Comparison of ENCODE assay signal across 14 cellular contexts in genomic region chr2:236988690-236989639, GRCh38.
DNase-seq lines count a peak whose midpoint lies in the region; ATAC-seq, FAIRE-seq and TF ChIP-seq lines count a peak whose summit lies in the region.
"Had no signal": no experiment of that assay in that cellular context is flagged by ENCODE, and none has a peak within 500 bp of the region (broad histone marks: within the 10 kb centered on the region; RNA-seq: fewer than 3 reads in every experiment).

No MANE protein-coding gene starts in this region.

- H3K4me2 ChIP-seq in hepatocyte = no peak overlapping the region

- H3K27ac ChIP-seq in hepatocyte (no peak overlapping the region), psoas muscle (peak overlapping the region; percentile 52)
- H3K27ac ChIP-seq: HL-60, RWPE1 had no signal

- no peaks in the 10 kb centered on the region for H3K9me2 ChIP-seq in hepatocyte (replicated peaks; ENCODE audit: insufficient read depth)

- H3K27ac Mint-ChIP-seq in Caco-2 (ENCODE audit: unreplicated experiment) = peak overlapping the region; percentile 35
- H3K27ac Mint-ChIP-seq: activated CD4-positive, alpha-beta T cell treated with anti-CD3 and anti-CD28 coated beads, Interleukin-2, amount 10 ng/mL, durations not matched to agents 24 days and 14 days; activated naive CD4-positive, alpha-beta T cell treated with anti-CD3 and anti-CD28 coated beads, Interleukin-2, amount 50 U/mL, for 24 hours had no signal

- H2AFZ ChIP-seq in hepatocyte = no peak overlapping the region

- POLR2A ChIA-PET in Caco-2 (lab: Charles Lee) = no interaction called here

- no peak overlapping the region for H3K4me3 Mint-ChIP-seq in Caco-2 (ENCODE audit: unreplicated experiment)
- no peak overlapping the region for H3K4me3 Mint-ChIP-seq in activated T-cell treated with anti-CD3 and anti-CD28 coated beads, Interleukin-2, amount 50 U/mL, for 4 hours
- H3K4me3 Mint-ChIP-seq: activated CD4-positive, alpha-beta T cell treated with anti-CD3 and anti-CD28 coated beads, Interleukin-2, amount 10 ng/mL, durations not matched to agents 24 days and 14 days; activated naive CD4-positive, alpha-beta T cell treated with anti-CD3 and anti-CD28 coated beads, Interleukin-2, amount 50 U/mL, for 24 hours had no signal

- H3K79me2 ChIP-seq in hepatocyte = no peaks in the 10 kb centered on the region

- no peaks in the 10 kb centered on the region for H3K36me3 Mint-ChIP-seq in Caco-2 (ENCODE audit: insufficient read depth, unreplicated experiment)
- no peaks in the 10 kb centered on the region for H3K36me3 Mint-ChIP-seq in activated T-cell treated with anti-CD3 and anti-CD28 coated beads, Interleukin-2, amount 50 U/mL, for 4 hours (ENCODE audit: insufficient read depth)

- H3K27me3 Mint-ChIP-seq in Caco-2 (ENCODE audit: insufficient read depth, unreplicated experiment) = no peaks in the 10 kb centered on the region
- peaks cover 24% of the 10 kb centered on the region for H3K27me3 Mint-ChIP-seq in activated T-cell treated with anti-CD3 and anti-CD28 coated beads, Interleukin-2, amount 50 U/mL, for 4 hours (ENCODE audit: low read depth)

- H3K9ac ChIP-seq in adipocyte (ENCODE audit: low read length) = peak overlapping the region; percentile 60

- DNase-seq in Caco-2 (peak; percentile 10 to 41), adipocyte (ENCODE audit: low read depth) (peak; percentile 31), hepatocyte (ENCODE audit: low spot score) (peak; percentile 51), psoas muscle (peak; percentile 76 to 92), hippocampal formation (lab: John Stamatoyannopoulos, UW) (no peak), GM12892 (ENCODE audit: insufficient read length) (no peak)
- no peak for DNase-seq in activated T-cell treated with anti-CD3 and anti-CD28 coated beads, Interleukin-2, amount 50 U/mL, for 4 hours
- DNase-seq: activated CD4-positive, alpha-beta T cell treated with anti-CD3 and anti-CD28 coated beads, Interleukin-2, amount 10 ng/mL, durations not matched to agents 24 days and 14 days; kidney; NCI-H1417 had no signal

- no peak for TF ChIP-seq POLR2A in GM12892 (IDR thresholded peaks at IDR 0.05; ENCODE audit: low read depth, low read length)

- H3K9me3 Mint-ChIP-seq in Caco-2 (ENCODE audit: unreplicated experiment) = no peaks in the 10 kb centered on the region
- no peaks in the 10 kb centered on the region for H3K9me3 Mint-ChIP-seq in activated T-cell treated with anti-CD3 and anti-CD28 coated beads, Interleukin-2, amount 50 U/mL, for 4 hours
- H3K9me3 Mint-ChIP-seq: activated CD4-positive, alpha-beta T cell treated with anti-CD3 and anti-CD28 coated beads, Interleukin-2, amount 10 ng/mL, durations not matched to agents 24 days and 14 days had no signal

- H3K9me3 ChIP-seq in Caco-2 = no peaks in the 10 kb centered on the region
- H3K9me3 ChIP-seq in adipocyte (ENCODE audit: control insufficient read depth, low read length) = no peaks in the 10 kb centered on the region
- H3K9me3 ChIP-seq in hepatocyte (ENCODE audit: low read depth) = no peaks in the 10 kb centered on the region
- H3K9me3 ChIP-seq in psoas muscle = no peaks in the 10 kb centered on the region

- no TSS peak for BruUV-seq in Caco-2 (replicated peaks; lab: Mats Ljungman, UMichigan)

- no peaks in the 10 kb centered on the region for H3K36me3 ChIP-seq in Caco-2 (ENCODE audit: control insufficient read depth, insufficient read depth, low read length)
- H3K36me3 ChIP-seq in adipocyte (ENCODE audit: control insufficient read depth, insufficient read depth, low read length, severe bottlenecking) = no peaks in the 10 kb centered on the region
- H3K36me3 ChIP-seq in hepatocyte (replicated peaks; ENCODE audit: insufficient read depth, low read depth) = no peaks in the 10 kb centered on the region
- H3K36me3 ChIP-seq in psoas muscle (ENCODE audit: insufficient read depth in 1 of 2, low read depth in 1 of 2) = no peaks in the 10 kb centered on the region

- ATAC-seq in psoas muscle (peak; percentile 89 to 94 (median 92)), GM18907 (IDR thresholded peaks at IDR 0.05; ENCODE audit: unreplicated experiment) (no peak)
- no peak for ATAC-seq in activated T-cell treated with anti-CD3 and anti-CD28 coated beads, Interleukin-2, amount 50 U/mL, for 4 hours

- CTCF ChIA-PET in Caco-2 (lab: Charles Lee) = no interaction called here

- peaks cover 13% of the 10 kb centered on the region for H3K4me1 Mint-ChIP-seq in Caco-2 (ENCODE audit: low read depth, unreplicated experiment)
- no peaks in the 10 kb centered on the region for H3K4me1 Mint-ChIP-seq in activated T-cell treated with anti-CD3 and anti-CD28 coated beads, Interleukin-2, amount 50 U/mL, for 4 hours (ENCODE audit: low read depth)
- H3K4me1 Mint-ChIP-seq: activated CD4-positive, alpha-beta T cell treated with anti-CD3 and anti-CD28 coated beads, Interleukin-2, amount 10 ng/mL, durations not matched to agents 24 days and 14 days; activated naive CD4-positive, alpha-beta T cell treated with anti-CD3 and anti-CD28 coated beads, Interleukin-2, amount 50 U/mL, for 24 hours had no signal

- no peak overlapping the region for H3K4me3 ChIP-seq in Caco-2 (ENCODE audit: low read depth, low read length)
- peak overlapping the region; percentile 8 for H3K4me3 ChIP-seq in adipocyte (ENCODE audit: low read length)
- no peak overlapping the region for H3K4me3 ChIP-seq in hepatocyte
- no peak overlapping the region for H3K4me3 ChIP-seq in psoas muscle

- no peaks in the 10 kb centered on the region for H4K20me1 ChIP-seq in hepatocyte (ENCODE audit: insufficient read depth, poor library complexity, severe bottlenecking)

- H3K27me3 ChIP-seq in Caco-2 (replicated peaks; ENCODE audit: control insufficient read depth, insufficient read depth, low read length) = no peaks in the 10 kb centered on the region
- no peaks in the 10 kb centered on the region for H3K27me3 ChIP-seq in adipocyte (replicated peaks; ENCODE audit: control insufficient read depth, insufficient read depth, low read length)
- H3K27me3 ChIP-seq in hepatocyte = no peaks in the 10 kb centered on the region
- H3K27me3 ChIP-seq in psoas muscle (ENCODE audit: insufficient read depth in 3 of 3, low read length in 2 of 3) = no peaks in the 10 kb centered on the region

- 56% methylated on average over 16 of the region's 16 CpGs for WGBS in hepatocyte (ENCODE audit: low lambda C conversion rate, missing lambda C conversion rate)
- 10 to 20% (median 15%) methylated on average over 16 of the region's 16 CpGs for WGBS in psoas muscle, 3 donors

- TF ChIP-seq CTCF in Caco-2 (IDR thresholded peaks at IDR 0.05; ENCODE audit: insufficient read depth in 1 of 2, low read depth in 1 of 2, low read length in 1 of 2, severe bottlenecking in 1 of 2, unreplicated experiment in 1 of 2) (no peak), hepatocyte (IDR thresholded peaks at IDR 0.05; ENCODE audit: poor library complexity) (no peak), psoas muscle (IDR thresholded peaks at IDR 0.05) (no peak)

- H3K4me1 ChIP-seq in Caco-2 (peaks cover 7% of the 10 kb centered on the region; the same call in 1 of the 2 replicates), adipocyte (ENCODE audit: control insufficient read depth, insufficient read depth, low read length) (peaks cover 32% of the 10 kb centered on the region), hepatocyte (ENCODE audit: insufficient read depth) (peaks cover 26% of the 10 kb centered on the region), psoas muscle (peaks cover 18% of the 10 kb centered on the region)

- FAIRE-seq in GM12892 (lab: Jason Lieb, UNC) = no peak
- FAIRE-seq: kidney had no signal

- intact Hi-C loops in Caco-2 (cut with micrococcal nuclease; ENCODE audit: unreplicated experiment) (loop anchor here (2.0 kb wide), 1 partner anchor 36 kb away; no protein-coding TSS in a partner anchor), psoas muscle (cut with DNase I) (no loop called here)

Comparison
In these comparisons a context has a peak if more than half of its experiments do, and no peak if none do; other contexts are left out.
1. DNase-seq: peak in Caco-2 (2 of 2), adipocyte (single experiment), hepatocyte (single experiment) and psoas muscle (2 of 2); none in hippocampal formation (0 of 2), GM12892 (single experiment) and activated T-cell treated with anti-CD3 and anti-CD28 coated beads, Interleukin-2, amount 50 U/mL, for 4 hours (single experiment).
2. ATAC-seq: peak in psoas muscle (4 of 4); none in GM18907 (single experiment) and activated T-cell treated with anti-CD3 and anti-CD28 coated beads, Interleukin-2, amount 50 U/mL, for 4 hours (0 of 2).